ENCODE assay signal across 19 cellular contexts in genomic region chr7:47211467-47212121, GRCh38.
DNase-seq lines count a peak whose midpoint lies in the region; ATAC-seq and TF ChIP-seq lines count a peak whose summit lies in the region.
"Had no signal": no experiment of that assay in that cellular context is flagged by ENCODE, and none has a peak within 500 bp of the region (broad histone marks: within the 10 kb centered on the region; RNA-seq: fewer than 3 reads in every experiment).

No MANE protein-coding gene starts in this region.

- peak; percentile 38 for DNase-seq in AG10803 (ENCODE audit: low read depth)
- peak; percentile 25 for DNase-seq in MV-4-11 (lab: John Stamatoyannopoulos, UW)
- DNase-seq in islet precursor cell = peak; percentile 82
- DNase-seq in C1 segment of cervical spinal cord (lab: John Stamatoyannopoulos, UW) = no peak
- DNase-seq in T-helper 2 cell treated with Interferon-gamma antibody and Interleukin-4, amounts not matched to agents 5 μg/mL and 100 μg/mL, for 36 hours (ENCODE audit: low spot score) = no peak
- DNase-seq in progenitor cell of endocrine pancreas (ENCODE audit: low spot score, unreplicated experiment) = no peak
- DNase-seq: activated CD4-positive, alpha-beta T cell treated with anti-CD3 and anti-CD28 coated beads, Interleukin-2, amount 10 ng/mL, durations not matched to agents 7 days and 5 days; activated naive CD4-positive, alpha-beta T cell; aorta; EL; hypothalamus; left ventricle myocardium superior; NCI-H146; NCI-H446 treated with DMSO at 0.1 percent for 48 hours; upper lobe of left lung had no signal

- H3K4me3 Mint-ChIP-seq in T-helper 2 cell treated with Interferon-gamma antibody and Interleukin-4, amounts not matched to agents 5 μg/mL and 100 μg/mL, for 36 hours = no peak overlapping the region
- no peak overlapping the region for H3K4me3 Mint-ChIP-seq in progenitor cell of endocrine pancreas (ENCODE audit: low read depth)
- H3K4me3 Mint-ChIP-seq: activated CD4-positive, alpha-beta T cell treated with anti-CD3 and anti-CD28 coated beads, Interleukin-2, amount 10 ng/mL, durations not matched to agents 7 days and 5 days; stimulated activated effector memory CD8-positive, alpha-beta T cell treated with anti-CD3 and anti-CD28 coated beads, Interleukin-12 subunit alpha, Interleukin-12 subunit beta, amount 100 ng/mL, for 72 hours had no signal

- peak; percentile 71 for ATAC-seq in GM21619 (IDR thresholded peaks at IDR 0.05; ENCODE audit: unreplicated experiment)
- no peak for ATAC-seq in GM21786 (IDR thresholded peaks at IDR 0.05; ENCODE audit: unreplicated experiment)
- ATAC-seq: left ventricle myocardium superior; stimulated activated effector memory CD8-positive, alpha-beta T cell treated with anti-CD3 and anti-CD28 coated beads, Interleukin-12 subunit alpha, Interleukin-12 subunit beta, amount 100 ng/mL, for 72 hours had no signal

- H3K9me3 Mint-ChIP-seq in T-helper 2 cell treated with Interferon-gamma antibody and Interleukin-4, amounts not matched to agents 5 μg/mL and 100 μg/mL, for 36 hours = no peaks in the 10 kb centered on the region
- H3K9me3 Mint-ChIP-seq in progenitor cell of endocrine pancreas (ENCODE audit: low read depth) = peaks cover 3% of the 10 kb centered on the region
- H3K9me3 Mint-ChIP-seq: activated CD4-positive, alpha-beta T cell treated with anti-CD3 and anti-CD28 coated beads, Interleukin-2, amount 10 ng/mL, durations not matched to agents 7 days and 5 days had no signal

- no peaks in the 10 kb centered on the region for H3K4me1 Mint-ChIP-seq in T-helper 2 cell treated with Interferon-gamma antibody and Interleukin-4, amounts not matched to agents 5 μg/mL and 100 μg/mL, for 36 hours (ENCODE audit: low read depth)
- H3K4me1 Mint-ChIP-seq in progenitor cell of endocrine pancreas (ENCODE audit: low read depth) = peaks cover 11% of the 10 kb centered on the region
- H3K4me1 Mint-ChIP-seq: activated CD4-positive, alpha-beta T cell treated with anti-CD3 and anti-CD28 coated beads, Interleukin-2, amount 10 ng/mL, durations not matched to agents 7 days and 5 days; stimulated activated effector memory CD8-positive, alpha-beta T cell treated with anti-CD3 and anti-CD28 coated beads, Interleukin-12 subunit alpha, Interleukin-12 subunit beta, amount 100 ng/mL, for 72 hours had no signal

- no peak overlapping the region for H3K27ac Mint-ChIP-seq in T-helper 2 cell treated with Interferon-gamma antibody and Interleukin-4, amounts not matched to agents 5 μg/mL and 100 μg/mL, for 36 hours
- no peak overlapping the region for H3K27ac Mint-ChIP-seq in progenitor cell of endocrine pancreas
- H3K27ac Mint-ChIP-seq: activated CD4-positive, alpha-beta T cell treated with anti-CD3 and anti-CD28 coated beads, Interleukin-2, amount 10 ng/mL, durations not matched to agents 7 days and 5 days; stimulated activated effector memory CD8-positive, alpha-beta T cell treated with anti-CD3 and anti-CD28 coated beads, Interleukin-12 subunit alpha, Interleukin-12 subunit beta, amount 100 ng/mL, for 72 hours had no signal

- no peaks in the 10 kb centered on the region for H3K36me3 Mint-ChIP-seq in T-helper 2 cell treated with Interferon-gamma antibody and Interleukin-4, amounts not matched to agents 5 μg/mL and 100 μg/mL, for 36 hours (ENCODE audit: low read depth)
- no peaks in the 10 kb centered on the region for H3K36me3 Mint-ChIP-seq in progenitor cell of endocrine pancreas (ENCODE audit: insufficient read depth)
- H3K36me3 Mint-ChIP-seq: stimulated activated effector memory CD8-positive, alpha-beta T cell treated with anti-CD3 and anti-CD28 coated beads, Interleukin-12 subunit alpha, Interleukin-12 subunit beta, amount 100 ng/mL, for 72 hours had no signal

- peaks cover 2% of the 10 kb centered on the region for H3K27me3 Mint-ChIP-seq in T-helper 2 cell treated with Interferon-gamma antibody and Interleukin-4, amounts not matched to agents 5 μg/mL and 100 μg/mL, for 36 hours (ENCODE audit: low read depth)
- no peaks in the 10 kb centered on the region for H3K27me3 Mint-ChIP-seq in progenitor cell of endocrine pancreas
- H3K27me3 Mint-ChIP-seq: activated CD4-positive, alpha-beta T cell treated with anti-CD3 and anti-CD28 coated beads, Interleukin-2, amount 10 ng/mL, durations not matched to agents 7 days and 5 days had no signal

- H3K4me3 ChIP-seq in AG10803 (ENCODE audit: low read length) = no peak overlapping the region
- H3K4me3 ChIP-seq: SJSA1, upper lobe of left lung had no signal

- TF ChIP-seq CTCF in AG10803 (conservative IDR thresholded peaks at IDR 0.05; ENCODE audit: low read length) (no peak), progenitor cell of endocrine pancreas (IDR thresholded peaks at IDR 0.05; ENCODE audit: unreplicated experiment) (no peak)

Comparison
In these comparisons a context has a peak if more than half of its experiments do, and no peak if none do; other contexts are left out.
1. DNase-seq: peak in AG10803 (single experiment), MV-4-11 (single experiment) and islet precursor cell (single experiment); none in C1 segment of cervical spinal cord (0 of 14), T-helper 2 cell treated with Interferon-gamma antibody and Interleukin-4, amounts not matched to agents 5 μg/mL and 100 μg/mL, for 36 hours (single experiment) and progenitor cell of endocrine pancreas (single experiment).